21 cellular contexts compared by ENCODE assay signal in genomic region chr16:57960310-57960709, GRCh38. TPM values are rescaled to one million over a fixed set of nuclear protein-coding genes. Genes with fewer than 3 reads are reported as not detected.
"Had no signal": no experiment of that assay in that cellular context is flagged by ENCODE, and none has a peak within 500 bp of the region (broad histone marks: within the 10 kb centered on the region; RNA-seq: fewer than 3 reads in every experiment).

No MANE protein-coding gene starts in this region.

- ATAC-seq: SK-N-SH treated with all-trans-retinoic acid at 6 μM for 48 hours had no signal

- H3K9me3 ChIP-seq: SJCRH30 had no signal

- DNase-seq: KBM-7, MV-4-11, NCI-H1048, NCI-H1105, NCI-H1417, NCI-H1436 treated with DMSO at 0.1 percent for 48 hours, NCI-H1694, NCI-H187 treated with DMSO at 0.1 percent for 48 hours, NCI-H2029 treated with DMSO at 0.1 percent for 48 hours, NCI-H2171 treated with DMSO at 0.1 percent for 48 hours, NCI-H524, NCI-H69, NCI-H774, SHP77 treated with DMSO at 0.1 percent for 48 hours, SJCRH30 had no signal

- H3K36me3 ChIP-seq: SJCRH30 had no signal

- H3K4me3 ChIP-seq: SJCRH30 had no signal

- H3K4me1 ChIP-seq: SJCRH30 had no signal

- H3K27ac ChIP-seq: RWPE1, SJCRH30 had no signal

RNA-seq across cellular contexts. Expression of gene CNGB1, which starts 10.6 kb away (rescaled TPM):
- total RNA-seq: HT-29, LHCN-M2, MCF 10A, NCI-H460, SJCRH30 had no signal
